18 cellular contexts compared by ENCODE assay signal in the genomic region with DNA sequence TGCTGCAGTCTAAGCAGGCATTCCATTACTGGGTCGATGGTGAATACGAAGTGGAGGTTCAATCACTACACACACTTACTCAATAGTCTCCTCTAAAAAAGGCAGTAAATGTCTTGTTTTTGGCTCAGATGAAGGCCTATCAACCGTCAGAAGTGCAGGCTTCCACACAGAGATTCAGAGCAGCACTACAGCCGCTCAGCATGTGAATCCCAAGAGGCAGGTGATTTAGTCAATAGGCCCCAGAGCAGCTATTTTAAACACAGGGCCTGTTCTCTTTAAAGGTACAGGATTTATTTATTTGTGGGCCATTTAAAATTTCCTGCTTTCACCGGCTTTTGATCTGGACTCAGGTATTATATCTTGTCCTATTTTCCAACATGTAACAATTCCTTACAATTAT.
"Had no signal": no experiment of that assay in that cellular context is flagged by ENCODE, and none has a peak within 500 bp of the region (broad histone marks: within the 10 kb centered on the region; RNA-seq: fewer than 3 reads in every experiment).

No MANE protein-coding gene starts in this region.

- H3K4me3 ChIP-seq: ascending aorta, gastrocnemius medialis, left lung, prostate gland, right atrium auricular region, tibial nerve, uterus had no signal

- H3K27me3 ChIP-seq: ascending aorta, gastrocnemius medialis, left lung, right atrium auricular region, tibial nerve, uterus had no signal

- DNase-seq: activated CD4-positive, alpha-beta T cell treated with anti-CD3 and anti-CD28 coated beads, Interleukin-2, amount 10 ng/mL, durations not matched to agents 7 days and 5 days; activated CD4-positive, CD25-positive, alpha-beta regulatory T cell; activated CD8-positive, alpha-beta memory T cell treated with anti-CD3 and anti-CD28 coated beads, Interleukin-2, amount 50 U/mL, for 48 hours; activated effector memory CD4-positive, alpha-beta T cell treated with Interleukin-2 at 50 U/mL for 16 hours; activated T-cell treated with anti-CD3 and anti-CD28 coated beads, Interleukin-2, amount 50 U/mL, for 48 hours; effector CD4-positive, alpha-beta T cell; gastrocnemius medialis; left lung; stimulated activated CD4-positive, alpha-beta T cell treated with anti-CD3 and anti-CD28 coated beads, Interleukin-12 subunit alpha, Interleukin-12 subunit beta, amount 100 ng/mL, for 4 hours; stimulated activated CD4-positive, alpha-beta T cell treated with anti-CD3 and anti-CD28 coated beads, Interleukin-2, amount 100 ng/mL, for 24 hours; stimulated activated naive CD8-positive, alpha-beta T cell treated with anti-CD3 and anti-CD28 coated beads, Interleukin-15, Interleukin-2, amounts not matched to agents 100 U/mL and 50 U/mL, for 24 hours; T-helper 9 cell; uterus had no signal

- ATAC-seq: esophagus mucosa; gastrocnemius medialis; left lung; stimulated activated naive CD8-positive, alpha-beta T cell treated with anti-CD3 and anti-CD28 coated beads, Interleukin-15, Interleukin-2, amounts not matched to agents 100 U/mL and 50 U/mL, for 24 hours had no signal

- H3K4me1 ChIP-seq: ascending aorta, gastrocnemius medialis, left lung, prostate gland, right atrium auricular region, tibial nerve, uterus had no signal

- H3K9me3 ChIP-seq: ascending aorta, gastrocnemius medialis, prostate gland, right atrium auricular region, tibial nerve, uterus had no signal

- H3K36me3 ChIP-seq: ascending aorta, gastrocnemius medialis, left lung, prostate gland, right atrium auricular region, tibial nerve, uterus had no signal

- H3K27ac ChIP-seq: ascending aorta, gastrocnemius medialis, left lung, prostate gland, right atrium auricular region, tibial nerve, uterus had no signal
